27 cellular contexts compared by ENCODE assay signal in genomic region chr19:4689403-4689802, GRCh38.
"Had no signal": no experiment of that assay in that cellular context is flagged by ENCODE, and none has a peak within 500 bp of the region (broad histone marks: within the 10 kb centered on the region; RNA-seq: fewer than 3 reads in every experiment).

No MANE protein-coding gene starts in this region.

- H3K27me3 Mint-ChIP-seq: memory B cell; naive thymus-derived CD4-positive, alpha-beta T cell; natural killer cell treated with Interleukin-12 subunit alpha and Interleukin-12 subunit beta and Interleukin-15 and Interleukin-18, amount 100 ng/mL, for 72 hours; stimulated activated naive B cell treated with anti-CD40 and anti-IgM and Interleukin-4, amounts not matched to agents 10 μg/mL and 1 μg/mL and 100 μg/mL, for 72 hours had no signal

- H3K27ac Mint-ChIP-seq: memory B cell; naive thymus-derived CD4-positive, alpha-beta T cell; natural killer cell treated with Interleukin-12 subunit alpha and Interleukin-12 subunit beta and Interleukin-15 and Interleukin-18, amount 100 ng/mL, for 72 hours; stimulated activated naive B cell treated with anti-CD40 and anti-IgM and Interleukin-4, amounts not matched to agents 10 μg/mL and 1 μg/mL and 100 μg/mL, for 72 hours had no signal

- ATAC-seq: mucosa of descending colon; naive thymus-derived CD4-positive, alpha-beta T cell; natural killer cell treated with Interleukin-12 subunit alpha and Interleukin-12 subunit beta and Interleukin-15 and Interleukin-18, amount 100 ng/mL, for 72 hours; pancreas; sciatic nerve; stimulated activated naive B cell treated with anti-CD40 and anti-IgM and Interleukin-4, amounts not matched to agents 10 μg/mL and 1 μg/mL and 100 μg/mL, for 72 hours; stimulated activated naive CD8-positive, alpha-beta T cell treated with anti-CD3 and anti-CD28 coated beads, Interleukin-15, Interleukin-2, amounts not matched to agents 100 U/mL and 50 U/mL, for 24 hours; upper lobe of right lung had no signal

- H3K4me1 Mint-ChIP-seq: memory B cell; naive thymus-derived CD4-positive, alpha-beta T cell; stimulated activated naive B cell treated with anti-CD40 and anti-IgM and Interleukin-4, amounts not matched to agents 10 μg/mL and 1 μg/mL and 100 μg/mL, for 72 hours had no signal

- H3K4me1 ChIP-seq: pancreas, prostate gland, testis, thyroid gland, upper lobe of right lung had no signal

- H3K4me3 Mint-ChIP-seq: memory B cell; natural killer cell treated with Interleukin-12 subunit alpha and Interleukin-12 subunit beta and Interleukin-15 and Interleukin-18, amount 100 ng/mL, for 72 hours; stimulated activated naive B cell treated with anti-CD40 and anti-IgM and Interleukin-4, amounts not matched to agents 10 μg/mL and 1 μg/mL and 100 μg/mL, for 72 hours had no signal

- H3K27me3 ChIP-seq: pancreas, stomach, testis, thyroid gland, upper lobe of right lung had no signal

- H3K9me3 Mint-ChIP-seq: memory B cell; natural killer cell treated with Interleukin-12 subunit alpha and Interleukin-12 subunit beta and Interleukin-15 and Interleukin-18, amount 100 ng/mL, for 72 hours; stimulated activated naive B cell treated with anti-CD40 and anti-IgM and Interleukin-4, amounts not matched to agents 10 μg/mL and 1 μg/mL and 100 μg/mL, for 72 hours had no signal

- H3K9me3 ChIP-seq: left ventricle myocardium inferior, mucosa of descending colon, pancreas, prostate gland, stomach, testis, thyroid gland, upper lobe of right lung had no signal

- H3K27ac ChIP-seq: left ventricle myocardium inferior, pancreas, prostate gland, stomach, testis, thyroid gland, upper lobe of right lung had no signal

- H3K4me3 ChIP-seq: left ventricle myocardium inferior, lung, mucosa of descending colon, pancreas, prostate gland, skin epidermis, stomach, testis, thyroid gland, upper lobe of right lung had no signal

- DNase-seq: hypothalamus; islet precursor cell; left ventricle myocardium inferior; midbrain; mucosa of descending colon; naive thymus-derived CD4-positive, alpha-beta T cell; nucleus accumbens; pancreas; posterior cingulate gyrus; retina; stimulated activated CD4-positive, alpha-beta T cell treated with anti-CD3 and anti-CD28 coated beads, Interleukin-12 subunit alpha, Interleukin-12 subunit beta, amount 100 ng/mL, for 4 hours; stimulated activated CD4-positive, alpha-beta T cell treated with anti-CD3 and anti-CD28 coated beads, Interleukin-15, amount 100 ng/mL, for 24 hours; stimulated activated CD4-positive, alpha-beta T cell treated with anti-CD3 and anti-CD28 coated beads, Interleukin-2, amount 100 ng/mL, for 24 hours; stimulated activated CD4-positive, alpha-beta T cell treated with anti-CD3 and anti-CD28 coated beads, Interleukin-4, amount 100 ng/mL, for 1 hour; stimulated activated naive B cell treated with anti-CD40 and anti-IgM and Interleukin-4, amounts not matched to agents 10 μg/mL and 1 μg/mL and 100 μg/mL, for 72 hours; stimulated activated naive CD8-positive, alpha-beta T cell treated with anti-CD3 and anti-CD28 coated beads, Interleukin-15, Interleukin-2, amounts not matched to agents 100 U/mL and 50 U/mL, for 24 hours; stomach; testis; thyroid gland; trophoblast cell; upper lobe of right lung had no signal
